8 cellular contexts compared by ENCODE assay signal in genomic region chr3:113912551-113913246, GRCh38. TPM values are rescaled to one million over a fixed set of nuclear protein-coding genes. Genes with fewer than 3 reads are reported as not detected.
A peak's percentile ranks its signal among the peaks of the same experiment; 100 is the strongest.
DNase-seq lines count a peak whose midpoint lies in the region; ATAC-seq and TF ChIP-seq lines count a peak whose summit lies in the region.

No MANE protein-coding gene starts in this region.

- intact Hi-C loops in esophagus muscularis mucosa (cut with DNase I) (loop anchor here (5.0 to 10.0 kb wide), 2 partner anchors 75 to 178 kb away; partner anchors contain the start of gene GRAMD1C), posterior cingulate gyrus (cut with DNase I) (loop anchor here (10.0 kb wide), 1 partner anchor 178 kb away; no protein-coding TSS in a partner anchor)

- H3K36me3 ChIP-seq in WERI-Rb-1 (no peaks in the 10 kb centered on the region), esophagus muscularis mucosa (no peaks in the 10 kb centered on the region), neutrophil (no peaks in the 10 kb centered on the region)

- TF ChIP-seq CTCF in WERI-Rb-1 (IDR thresholded peaks at IDR 0.05; ENCODE audit: low read depth, low read length), result peak; percentile 73
- TF ChIP-seq CTCF in esophagus muscularis mucosa (IDR thresholded peaks at IDR 0.05), result peak; percentile 41 to 54 (median 46)
- peak; percentile 17 for TF ChIP-seq CTCF in neutrophil (IDR thresholded peaks at IDR 0.05)

- no peak overlapping the region for H3K27ac ChIP-seq in WERI-Rb-1
- no peak overlapping the region for H3K27ac ChIP-seq in esophagus muscularis mucosa (replicated peaks in 1 of 4)
- no peak overlapping the region for H3K27ac ChIP-seq in neutrophil

- TF ChIP-seq POLR2A in esophagus muscularis mucosa (IDR thresholded peaks at IDR 0.05; ENCODE audit: low read depth), result no peak

- WGBS in esophagus muscularis mucosa, result 70% methylated on average over 3 of the region's 3 CpGs

- H3K4me3 ChIP-seq in WERI-Rb-1 (ENCODE audit: low read depth, low read length), result no peak overlapping the region
- H3K4me3 ChIP-seq in esophagus muscularis mucosa, result no peak overlapping the region
- H3K4me3 ChIP-seq in neutrophil (ENCODE audit: low read depth in 1 of 2, low read length in 1 of 2), result no peak overlapping the region

- no peak for TF ChIP-seq EP300 in esophagus muscularis mucosa (IDR thresholded peaks at IDR 0.05)

- DNase-seq in DMS153 (lab: John Stamatoyannopoulos, UW), result peak; percentile 83
- peak; percentile 88 for DNase-seq in NCI-H2107 treated with DMSO at 0.1 percent for 48 hours (lab: John Stamatoyannopoulos, UW; ENCODE audit: unreplicated experiment)
- DNase-seq in WERI-Rb-1, result peak; percentile 29
- no peak for DNase-seq in esophagus muscularis mucosa (ENCODE audit: extremely low spot score)
- no peak for DNase-seq in posterior cingulate gyrus

- no peaks in the 10 kb centered on the region for H3K4me1 ChIP-seq in esophagus muscularis mucosa
- H3K4me1 ChIP-seq in neutrophil (ENCODE audit: control insufficient read depth in 1 of 2, insufficient read depth in 1 of 2, low read depth in 1 of 2, low read length in 1 of 2), result no peaks in the 10 kb centered on the region

- H3K27me3 ChIP-seq in WERI-Rb-1 (ENCODE audit: insufficient read depth, low read depth, severe bottlenecking), result no peaks in the 10 kb centered on the region
- no peaks in the 10 kb centered on the region for H3K27me3 ChIP-seq in esophagus muscularis mucosa
- H3K27me3 ChIP-seq in neutrophil, result no peaks in the 10 kb centered on the region

- peak; percentile 96 for ATAC-seq in GM19043 (IDR thresholded peaks at IDR 0.05; ENCODE audit: low read depth, unreplicated experiment)
- ATAC-seq in HG03108 (IDR thresholded peaks at IDR 0.05; ENCODE audit: unreplicated experiment), result peak; percentile 94

- H3K9me3 ChIP-seq in WERI-Rb-1 (ENCODE audit: severe bottlenecking) (no peaks in the 10 kb centered on the region), esophagus muscularis mucosa (no peaks in the 10 kb centered on the region), neutrophil (no peaks in the 10 kb centered on the region)

RNA-seq across cellular contexts. Expression of gene ZDHHC23, which starts 35.1 kb away (rescaled TPM):
- total RNA-seq in esophagus muscularis mucosa, result 1 to 10 TPM; 2.0 to 5.2 (median 2.3) TPM

Comparison
In these comparisons a context has a peak if more than half of its experiments do, and no peak if none do; other contexts are left out.
1. DNase-seq: peak in DMS153 (single experiment), NCI-H2107 treated with DMSO at 0.1 percent for 48 hours (single experiment) and WERI-Rb-1 (single experiment); none in esophagus muscularis mucosa (single experiment) and posterior cingulate gyrus (0 of 10).
2. CTCF ChIP-seq: peak in every context shown above with its lines; median percentile 73 in WERI-Rb-1; 46 in esophagus muscularis mucosa; 17 in neutrophil.